In the genomic region with DNA sequence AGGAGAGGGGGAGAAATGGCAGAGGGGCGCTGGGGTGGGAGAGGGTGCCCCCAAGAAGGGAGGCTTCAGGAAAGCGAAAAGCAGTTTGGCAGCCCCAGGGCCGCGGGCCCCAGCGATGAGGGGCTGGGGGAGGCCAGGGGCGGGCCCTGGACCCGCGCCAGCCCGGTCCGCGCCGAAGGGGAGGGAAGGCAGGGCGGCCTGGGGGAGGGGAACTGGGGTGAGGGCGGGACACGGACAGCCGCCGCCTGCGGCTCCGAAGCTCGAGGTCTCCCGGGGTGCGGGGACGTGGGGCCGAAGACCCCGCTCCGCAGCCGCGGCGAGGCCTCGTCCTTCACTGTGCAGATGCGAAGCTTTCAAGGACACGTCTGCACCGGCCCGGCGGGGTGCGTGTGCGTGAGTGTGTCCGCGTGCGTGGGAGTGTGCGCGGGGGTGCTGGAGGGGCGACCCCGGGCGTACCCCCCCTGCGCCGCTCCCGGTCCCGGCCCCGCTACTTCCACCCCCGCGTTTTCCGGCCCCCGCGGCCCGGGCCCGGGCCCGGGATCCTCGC, we compare ENCODE assay signal across 8 cellular contexts. TPM values are rescaled to one million over a fixed set of nuclear protein-coding genes. Genes with fewer than 3 reads are reported as not detected.
A peak's percentile ranks its signal among the peaks of the same experiment; 100 is the strongest.
DNase-seq lines count a peak whose midpoint lies in the region; ATAC-seq, FAIRE-seq and TF ChIP-seq lines count a peak whose summit lies in the region.

No MANE protein-coding gene starts in this region.

- POLR2A ChIA-PET in PC-3 (lab: Charles Lee; ENCODE audit: unreplicated experiment), result no interaction called here

- H3K36me3 Mint-ChIP-seq in glutamatergic neuron (ENCODE audit: unreplicated experiment), result no peaks in the 10 kb centered on the region

- H3K4me2 ChIP-seq in PC-3 (ENCODE audit: low read length), result peak overlapping the region; percentile 85

- H2AFZ ChIP-seq in PC-3 (ENCODE audit: low read length), result peak overlapping the region; percentile 63; the same call in 1 of the 2 replicates

- peaks cover 12% of the 10 kb centered on the region for H3K4me1 Mint-ChIP-seq in glutamatergic neuron (ENCODE audit: low read depth, unreplicated experiment)

- no peaks in the 10 kb centered on the region for H3F3A ChIP-seq in PC-3 (ENCODE audit: low read length, unreplicated experiment)

- H3K9me3 ChIP-seq in PC-3 (ENCODE audit: low read length) (no peaks in the 10 kb centered on the region), mononuclear cell (ENCODE audit: low read depth, low read length) (no peaks in the 10 kb centered on the region)

- no peaks in the 10 kb centered on the region for H3K36me3 ChIP-seq in PC-3 (ENCODE audit: low read depth, low read length)

- no peak overlapping the region for H3K9ac ChIP-seq in PC-3 (ENCODE audit: low read length)

- CTCF ChIA-PET in PC-3 (lab: Charles Lee), result no interaction called here

- H3K27ac ChIP-seq in PC-3 (ENCODE audit: low read length) (no peak overlapping the region), cingulate gyrus (ENCODE audit: low read depth, low read length) (peak overlapping the region; percentile 83)

- H3K4me3 ChIP-seq in PC-3 (ENCODE audit: low read length) (peak overlapping the region; percentile 65), mononuclear cell (ENCODE audit: low read length) (peak overlapping the region; percentile 28)

- no peaks in the 10 kb centered on the region for H4K20me1 ChIP-seq in PC-3 (ENCODE audit: low read length)

- TF ChIP-seq CTCF in PC-3 (conservative IDR thresholded peaks at IDR 0.05; ENCODE audit: low read depth, low read length), result no peak
- TF ChIP-seq CTCF in glutamatergic neuron (IDR thresholded peaks at IDR 0.05; ENCODE audit: partially characterized antibody, unreplicated experiment), result no peak

- ATAC-seq in PC-3, result no peak
- ATAC-seq in GM18867 (IDR thresholded peaks at IDR 0.05; ENCODE audit: unreplicated experiment), result no peak

- no peaks in the 10 kb centered on the region for H3K9me2 ChIP-seq in PC-3 (replicated peaks; ENCODE audit: low read length)

- H3K27ac Mint-ChIP-seq in glutamatergic neuron (ENCODE audit: unreplicated experiment), result no peak overlapping the region

- no peak for FAIRE-seq in urothelium cell line (lab: Jason Lieb, UNC)

- H3K27me3 ChIP-seq in PC-3 (ENCODE audit: low read length), result no peaks in the 10 kb centered on the region
- no peaks in the 10 kb centered on the region for H3K27me3 ChIP-seq in mononuclear cell (ENCODE audit: insufficient read depth, low read length)

- peaks cover 4% of the 10 kb centered on the region for H3K9me3 Mint-ChIP-seq in glutamatergic neuron (ENCODE audit: unreplicated experiment)

- no peaks in the 10 kb centered on the region for H3K79me2 ChIP-seq in PC-3 (ENCODE audit: low read length)

- peaks cover 5% of the 10 kb centered on the region for H3K27me3 Mint-ChIP-seq in glutamatergic neuron (ENCODE audit: unreplicated experiment)

- DNase-seq in NCI-H146 (lab: John Stamatoyannopoulos, UW), result peak; percentile 58
- no peak for DNase-seq in NCI-H146 treated with DMSO at 0.1 percent for 48 hours (lab: John Stamatoyannopoulos, UW; ENCODE audit: unreplicated experiment)
- DNase-seq in PC-3, result no peak
- peak; percentile 49 for DNase-seq in urothelium cell line (ENCODE audit: low spot score)
- no peak for DNase-seq in glutamatergic neuron

- intact Hi-C loops in PC-3 (cut with micrococcal nuclease), result no loop called here

- H3K4me1 ChIP-seq in PC-3 (ENCODE audit: insufficient read depth, low read length), result 0 out of 2 replicates have a peak, but pooled peaks cover 4% of the 10 kb centered on the region
- peaks cover 34% of the 10 kb centered on the region for H3K4me1 ChIP-seq in mononuclear cell (ENCODE audit: insufficient read depth, low read length)

- no peak overlapping the region for H3K4me3 Mint-ChIP-seq in glutamatergic neuron (ENCODE audit: unreplicated experiment)

- no TSS peak for BruUV-seq in PC-3 (replicated peaks; lab: Mats Ljungman, UMichigan)

RNA-seq across cellular contexts. Expression of gene DNMT3A, which starts 1.3 kb away (rescaled TPM):
- total RNA-seq in PC-3 (2014; rRNA removed) (12.2 and 20.6 TPM in 2 replicates), mononuclear cell (18.5 TPM), glutamatergic neuron (ENCODE audit: unreplicated experiment) (175 TPM)

Comparison
In these comparisons a context has a peak if more than half of its experiments do, and no peak if none do; other contexts are left out.
1. DNase-seq: peak in NCI-H146 (single experiment) and urothelium cell line (single experiment); none in NCI-H146 treated with DMSO at 0.1 percent for 48 hours (single experiment), PC-3 (single experiment) and glutamatergic neuron (single experiment).